ENCODE assay signal across 8 cellular contexts in genomic region chr5:55159763-55160492, GRCh38. TPM values are rescaled to one million over a fixed set of nuclear protein-coding genes. Genes with fewer than 3 reads are reported as not detected.
DNase-seq lines count a peak whose midpoint lies in the region; ATAC-seq, FAIRE-seq and TF ChIP-seq lines count a peak whose summit lies in the region.

Gene GPX8 (plus strand): TSS chr5:55160171. CDS start chr5:55160193, 22 bp downstream.

- peak; percentile 74 to 76 for TF ChIP-seq RAD21 in K562 (CRISPR knock-in tag; conservative IDR thresholded peaks at IDR 0.05 in 1 of 2, IDR thresholded peaks at IDR 0.05 in 1 of 2)

- H3K4me1 Mint-ChIP-seq in activated naive CD4-positive, alpha-beta T cell treated with anti-CD3 and anti-CD28 coated beads, Interleukin-2, amount 10 ng/mL, durations not matched to agents 7 days and 5 days = peaks cover 3% of the 10 kb centered on the region

- peak; percentile 72 for FAIRE-seq in K562 (lab: Jason Lieb, UNC)

- peak; percentile 49 to 77 (median 61); a peak in 5 of 6 replicates for TF ChIP-seq CTCF in K562 (IDR thresholded peaks at IDR 0.05 in 2 of 3, conservative IDR thresholded peaks at IDR 0.05 in 1 of 3; ENCODE audit: insufficient read depth in 2 of 3, low read depth in 1 of 3, low read length in 3 of 3)

- H3K27me3 ChIP-seq in K562 (ENCODE audit: control insufficient read depth in 2 of 2, insufficient read depth in 2 of 2, low read length in 2 of 2) (peaks cover 4 to 10% of the 10 kb centered on the region in 2 experiments; a peak in 3 of 5 replicates), iPS-18a (ENCODE audit: control insufficient read depth, insufficient read depth, low read length) (no peaks in the 10 kb centered on the region)

- DNase-seq in activated naive CD4-positive, alpha-beta T cell treated with anti-CD3 and anti-CD28 coated beads, Interleukin-2, amount 10 ng/mL, durations not matched to agents 7 days and 5 days = peak; percentile 33
- no peak for DNase-seq in activated naive CD4-positive, alpha-beta T cell treated with anti-CD3 and anti-CD28 coated beads, Interleukin-2, amount 50 U/mL, for 16 hours
- peak; percentile 96 for DNase-seq in NCI-H2171 treated with DMSO at 0.1 percent for 48 hours (lab: John Stamatoyannopoulos, UW)
- DNase-seq in K562 (ENCODE audit: extremely low read depth in 1 of 4, low spot score in 3 of 4) = peak; percentile 17 to 52 (median 36)
- DNase-seq in sciatic nerve (ENCODE audit: low spot score) = no peak
- no peak for DNase-seq in NCI-H526 treated with DMSO at 0.1 percent for 48 hours (lab: John Stamatoyannopoulos, UW)
- DNase-seq in activated gamma-delta T cell (lab: John Stamatoyannopoulos, UW) = no peak

- peak within 1 kb of the TSS; percentile 60 for H2AFZ ChIP-seq in K562 (ENCODE audit: low read depth, low read length)

- TF ChIP-seq POLR2A in K562 (conservative IDR thresholded peaks at IDR 0.05) = no peak

- H3K36me3 Mint-ChIP-seq in activated naive CD4-positive, alpha-beta T cell treated with anti-CD3 and anti-CD28 coated beads, Interleukin-2, amount 10 ng/mL, durations not matched to agents 7 days and 5 days = no peaks in the 10 kb centered on the region

- WGBS in K562 (ENCODE audit: insufficient coverage, low coverage, missing lambda C conversion rate) = under 1% methylated on average over 10 of the region's 10 CpGs

- no peak within 1 kb of the TSS for H3K4me3 ChIP-seq in K562
- peak within 1 kb of the TSS; percentile 85 for H3K4me3 ChIP-seq in iPS-18a (ENCODE audit: low read length)

- POLR2A ChIA-PET in K562 (lab: Yijun Ruan, JAX) = interaction anchor here (0.7 to 0.8 kb wide), 2 partner anchors 9 to 16 kb away, joined by 3 read pairs; no protein-coding TSS in a partner anchor

- no peaks in the 10 kb centered on the region for H3K9me1 ChIP-seq in K562 (ENCODE audit: control insufficient read depth, insufficient read depth, low read length)

- no peak within 1 kb of the TSS for H3K27ac ChIP-seq in K562 (ENCODE audit: extremely low read depth, low read depth, low read length)
- peak within 1 kb of the TSS; percentile 86 for H3K27ac ChIP-seq in iPS-18a (ENCODE audit: low read length)

- no peak within 1 kb of the TSS for H3K4me3 Mint-ChIP-seq in activated naive CD4-positive, alpha-beta T cell treated with anti-CD3 and anti-CD28 coated beads, Interleukin-2, amount 10 ng/mL, durations not matched to agents 7 days and 5 days

- TF ChIP-seq EP300 in K562 (IDR thresholded peaks at IDR 0.05; ENCODE audit: low read length) = no peak

- peaks cover 46% of the 10 kb centered on the region for H3K27me3 Mint-ChIP-seq in activated naive CD4-positive, alpha-beta T cell treated with anti-CD3 and anti-CD28 coated beads, Interleukin-2, amount 10 ng/mL, durations not matched to agents 7 days and 5 days

- H3K4me2 ChIP-seq in K562 (ENCODE audit: insufficient read depth, low read length) = no peak within 1 kb of the TSS

- H3K79me2 ChIP-seq in K562 (ENCODE audit: control insufficient read depth, insufficient read depth, low read length) = no peaks in the 10 kb centered on the region

- H3K36me3 ChIP-seq in K562 (ENCODE audit: control insufficient read depth, insufficient read depth, low read length) = no peaks in the 10 kb centered on the region
- H3K36me3 ChIP-seq in iPS-18a (ENCODE audit: control insufficient read depth, low read depth, low read length) = peaks cover 15% of the 10 kb centered on the region

- ATAC-seq in K562 (peak; percentile 91), sciatic nerve (peak; percentile 94)

- intact Hi-C loops in K562 (cut with micrococcal nuclease) = no loop called here
- intact Hi-C loops in sciatic nerve (cut with DNase I) = loop anchor here (5.0 kb wide), 1 partner anchor 147 kb away; the partner anchor contains the start of genes DHX29 and MTREX

- H4K20me1 ChIP-seq in K562 (replicated peaks; ENCODE audit: control insufficient read depth, insufficient read depth, low read length) = no peaks in the 10 kb centered on the region

- H3K27ac Mint-ChIP-seq in activated naive CD4-positive, alpha-beta T cell treated with anti-CD3 and anti-CD28 coated beads, Interleukin-2, amount 10 ng/mL, durations not matched to agents 7 days and 5 days = no peak within 1 kb of the TSS

- H3K9me3 ChIP-seq in K562 (replicated peaks; ENCODE audit: control insufficient read depth, insufficient read depth, low read depth, low read length) (no peaks in the 10 kb centered on the region), iPS-18a (ENCODE audit: control insufficient read depth, low read depth, low read length) (no peaks in the 10 kb centered on the region)

- CTCF ChIA-PET in activated naive CD4-positive, alpha-beta T cell treated with anti-CD3 and anti-CD28 coated beads, Interleukin-2, amount 10 ng/mL, durations not matched to agents 7 days and 5 days (lab: Charles Lee) = interaction anchor here (0.8 to 4.5 kb wide), 28 partner anchors 10 to 925 kb away, joined by 3 to 148 read pairs (median 4); partner anchors contain the start of gene CCNO
- CTCF ChIA-PET in K562 (lab: Yijun Ruan, JAX; ENCODE audit: low intra/inter-chr PET ratio) = interaction anchor here (0.6 to 3.0 kb wide), 4 partner anchors 216 to 1673 kb away, joined by 3 to 17 read pairs (median 6); no protein-coding TSS in a partner anchor

- BruUV-seq in K562 (replicated peaks; lab: Mats Ljungman, UMichigan) = no TSS peak

- H3K9me3 Mint-ChIP-seq in activated naive CD4-positive, alpha-beta T cell treated with anti-CD3 and anti-CD28 coated beads, Interleukin-2, amount 10 ng/mL, durations not matched to agents 7 days and 5 days = no peaks in the 10 kb centered on the region

- no peaks in the 10 kb centered on the region for H3K4me1 ChIP-seq in K562 (replicated peaks in 1 of 2; ENCODE audit: control insufficient read depth in 2 of 2, insufficient read depth in 2 of 2, low read length in 2 of 2)
- no peaks in the 10 kb centered on the region for H3K4me1 ChIP-seq in iPS-18a (ENCODE audit: control insufficient read depth, low read depth, low read length)

- H3K9ac ChIP-seq in K562 (ENCODE audit: insufficient read depth in 1 of 2, low read depth in 2 of 2, low read length in 2 of 2) (no peak within 1 kb of the TSS), iPS-18a (ENCODE audit: low read length) (peak within 1 kb of the TSS; percentile 94)

- in situ Hi-C loops in K562 (cut with MboI) = loop anchor here (10.0 kb wide), 1 partner anchor 255 kb away; no protein-coding TSS in a partner anchor

TF ChIP-seq in K562, 482 proteins besides CTCF, POLR2A, EP300 and RAD21:
- TF ChIP-seq TEAD2 (tag; IDR thresholded peaks at IDR 0.05) (peak; percentile 15; the same call in 1 of the 2 replicates), CEBPB (tag; IDR thresholded peaks at IDR 0.05) (peak; percentile 90), SMC3 (conservative IDR thresholded peaks at IDR 0.05; ENCODE audit: insufficient read depth, low read depth, low read length) (0 out of 2 replicates have a peak, but pooled peaks have one; percentile 37), CEBPG (CRISPR knock-in tag; IDR thresholded peaks at IDR 0.05) (no peak), CEBPG (tag; conservative IDR thresholded peaks at IDR 0.05 in 1 of 2, IDR thresholded peaks at IDR 0.05 in 1 of 2) (peak; percentile 77 to 87), ZKSCAN1 (IDR thresholded peaks at IDR 0.05; ENCODE audit: low read depth, low read length) (no peak), ELF1 (tag; IDR thresholded peaks at IDR 0.05) (peak; percentile 44; the same call in 1 of the 2 replicates), DEAF1 (CRISPR knock-in tag; IDR thresholded peaks at IDR 0.05) (peak; percentile 53), FOXO4 (CRISPR knock-in tag; IDR thresholded peaks at IDR 0.05) (no peak)
TF ChIP-seq in K562: peak in this region for 6.

RNA-seq across cellular contexts. Expression of gene GPX8, which starts in this region (rescaled TPM):
- not detected in 2 replicates for total RNA-seq in K562 (2011; cell fraction: chromatin; rRNA removed; ENCODE audit: low replicate concordance)
- total RNA-seq in K562 (2011; cell fraction: nucleolus; rRNA removed) = not detected in 2 replicates
- total RNA-seq in K562 (2011; cell fraction: nucleoplasm; rRNA removed) = 0.38 TPM in 1 of 2 replicates, not detected in the other
- 0.61 and 1.7 TPM in 2 replicates for total RNA-seq in K562 (2014; rRNA removed)
- 1.0 and 1.6 TPM in 2 replicates for total RNA-seq in K562 (2014; rRNA removed; fragmentation: Illumina TruSeq; extraction: Trizol)
- 1.2 and 2.1 TPM in 2 replicates for total RNA-seq in K562 (2015; rRNA removed; fragmentation: Illumina TruSeq; extraction: Trizol)
- 0.62 and 0.69 TPM in 2 replicates for total RNA-seq in K562 (2021)
- 0.26 and 1.3 TPM in 2 replicates for polyA plus RNA-seq in K562 (2011; rRNA removed)
- 0.22 TPM in 2 replicates for polyA plus RNA-seq in K562 (2011; cell fraction: cytosol; rRNA removed)
- 0.10 and 0.17 TPM in 2 replicates for polyA plus RNA-seq in K562 (2011; cell fraction: nucleus; rRNA removed)
- 1.5 and 4.6 TPM in 2 replicates for polyA plus RNA-seq in K562 (2012)
- 1.4 and 1.8 TPM in 2 replicates for polyA plus RNA-seq in K562 (2014; fragmentation: Illumina TruSeq; extraction: Trizol)
- under 1 TPM; 0.90 to 0.92 TPM for polyA plus RNA-seq in K562 (2014; fragmentation: Nextera tagmentation; extraction: Ambion mirVana)
- polyA plus RNA-seq in K562 (2014; rRNA removed) = 0.70 and 0.73 TPM in 2 replicates
- polyA minus RNA-seq in K562 (2011; rRNA and poly(A)+ RNA removed) = 0.67 and 0.81 TPM in 2 replicates
- 1.2 TPM in 1 of 2 replicates, not detected in the other for polyA minus RNA-seq in K562 (2011; cell fraction: cytosol; rRNA and poly(A)+ RNA removed)
- polyA minus RNA-seq in K562 (2011; cell fraction: nucleus; rRNA and poly(A)+ RNA removed) = 0.22 and 0.27 TPM in 2 replicates
- total RNA-seq in sciatic nerve = 34.9 TPM

Comparison
In these comparisons a context has a peak if more than half of its experiments do, and no peak if none do; other contexts are left out.
1. RNA of gene GPX8 (total RNA-seq): 34.9 TPM in sciatic nerve (single experiment); 0.38 to 2.1 TPM in K562; every median in the first group is over 10 times any median in the second.
2. DNase-seq: peak in activated naive CD4-positive, alpha-beta T cell treated with anti-CD3 and anti-CD28 coated beads, Interleukin-2, amount 10 ng/mL, durations not matched to agents 7 days and 5 days (single experiment), NCI-H2171 treated with DMSO at 0.1 percent for 48 hours (single experiment) and K562 (4 of 4); none in activated naive CD4-positive, alpha-beta T cell treated with anti-CD3 and anti-CD28 coated beads, Interleukin-2, amount 50 U/mL, for 16 hours (single experiment), sciatic nerve (single experiment), NCI-H526 treated with DMSO at 0.1 percent for 48 hours (single experiment) and activated gamma-delta T cell (single experiment).